In the genomic region with DNA sequence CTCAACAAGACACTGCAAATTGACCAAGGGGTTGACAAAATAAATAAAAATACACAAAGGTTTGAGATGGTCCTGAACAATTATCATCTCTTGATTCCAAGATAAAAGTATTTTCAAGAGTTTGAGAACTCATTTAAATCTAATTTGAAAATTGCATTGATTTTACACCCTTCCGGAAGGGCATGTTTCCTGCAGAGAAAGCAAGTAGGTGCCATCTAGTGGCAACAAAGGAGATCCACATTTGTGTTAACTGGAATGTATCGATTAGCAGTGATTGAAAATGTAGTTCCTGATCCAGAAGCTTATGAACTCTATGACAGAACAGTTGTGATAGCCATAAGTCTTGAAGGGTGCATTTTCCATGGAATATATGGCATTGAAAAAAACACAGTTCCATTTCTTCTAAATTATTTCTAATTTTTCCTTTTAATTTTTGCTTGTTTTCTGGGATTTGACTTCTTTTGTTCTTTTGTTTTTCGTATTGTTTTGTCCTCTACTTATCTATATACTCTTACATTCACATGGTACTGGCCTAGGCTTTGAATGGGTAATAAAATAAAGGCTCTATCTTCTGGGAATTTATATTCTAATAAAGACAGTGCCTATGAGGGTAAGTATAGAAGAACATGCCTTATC, we compare ENCODE assay signal across 1 cellular context.
TF ChIP-seq lines count a peak whose summit lies in the region.

No MANE protein-coding gene starts in this region.

TF ChIP-seq in GM12878, 131 proteins besides CTCF, POLR2A, EP300 and RAD21 (continued from another document):
- TF ChIP-seq ASH2L (IDR thresholded peaks at IDR 0.05; ENCODE audit: borderline replicate concordance, low read depth) (no peak), DPF2 (IDR thresholded peaks at IDR 0.05) (no peak), RCOR1 (conservative IDR thresholded peaks at IDR 0.05; ENCODE audit: low read depth, low read length) (no peak)
